Comparison of ENCODE assay signal across 25 cellular contexts in the genomic region with DNA sequence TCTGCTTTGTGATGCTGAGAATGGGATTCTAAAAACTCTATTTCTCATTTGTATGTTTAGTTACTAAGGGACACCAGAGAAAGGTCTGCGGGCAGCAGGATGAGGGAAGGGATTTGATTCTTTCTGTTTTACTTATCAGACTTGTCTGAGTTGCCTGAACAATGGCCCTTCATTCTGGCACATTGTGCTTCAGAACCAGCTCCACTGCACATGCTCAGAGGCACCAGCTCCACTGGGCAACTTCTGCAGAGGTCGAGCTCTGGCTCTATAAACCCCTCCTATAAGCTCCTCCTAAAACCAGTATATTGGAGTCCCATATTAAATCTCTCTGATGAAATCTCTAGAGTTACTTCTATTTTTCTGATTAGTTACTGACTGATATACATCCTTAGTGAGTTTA.
"Had no signal": no experiment of that assay in that cellular context is flagged by ENCODE, and none has a peak within 500 bp of the region (broad histone marks: within the 10 kb centered on the region; RNA-seq: fewer than 3 reads in every experiment).

No MANE protein-coding gene starts in this region.

- H3K4me1 ChIP-seq: Peyer's patch, SJCRH30 had no signal

- H3K9me3 Mint-ChIP-seq: activated CD4-positive, alpha-beta memory T cell treated with anti-CD3 and anti-CD28 coated beads for 36 hours; activated naive CD4-positive, alpha-beta T cell treated with anti-CD3 and anti-CD28 coated beads for 36 hours had no signal

- DNase-seq: activated CD4-positive, alpha-beta memory T cell treated with anti-CD3 and anti-CD28 coated beads for 36 hours; activated CD4-positive, alpha-beta T cell treated with anti-CD3 and anti-CD28 coated beads, Interleukin-2, amount 10 ng/mL, durations not matched to agents 7 days and 5 days; activated CD4-positive, CD25-positive, alpha-beta regulatory T cell; activated CD8-positive, alpha-beta memory T cell treated with anti-CD3 and anti-CD28 coated beads for 24 hours; activated gamma-delta T cell; activated naive CD4-positive, alpha-beta T cell treated with anti-CD3 and anti-CD28 coated beads for 36 hours; activated T-cell treated with anti-CD3 and anti-CD28 coated beads, Interleukin-2, amount 50 U/mL, for 48 hours; brain microvascular endothelial cell; MG63; NCI-H1105; NCI-H1436; NCI-H1694 treated with DMSO at 0.1 percent for 48 hours; NCI-H2029 treated with DMSO at 0.1 percent for 48 hours; NCI-H69; NK-92 treated with Interleukin-12 subunit alpha and Interleukin-12 subunit beta, amount 100 ng/mL, for 24 hours; Peyer's patch; Right ventricle myocardium superior; SJCRH30; SK-N-SH; T-helper 1 cell had no signal

- H3K9ac ChIP-seq: SK-N-SH had no signal

- H3K4me3 ChIP-seq: cardiac muscle cell, MG63, Peyer's patch, SJCRH30 had no signal

- H3K4me3 Mint-ChIP-seq: activated CD4-positive, alpha-beta memory T cell treated with anti-CD3 and anti-CD28 coated beads for 36 hours; activated CD4-positive, alpha-beta T cell treated with anti-CD3 and anti-CD28 coated beads, Interleukin-2, amount 10 ng/mL, durations not matched to agents 7 days and 5 days; activated naive CD4-positive, alpha-beta T cell treated with anti-CD3 and anti-CD28 coated beads for 36 hours; activated naive CD8-positive, alpha-beta T cell; activated T-helper 17 cell treated with anti-CD3 and anti-CD28 coated beads, Interleukin-2, amount 50 U/mL, for 72 hours had no signal

- ATAC-seq: activated T-helper 17 cell treated with anti-CD3 and anti-CD28 coated beads, Interleukin-2, amount 50 U/mL, for 72 hours had no signal

- H3K27ac Mint-ChIP-seq: activated CD4-positive, alpha-beta memory T cell treated with anti-CD3 and anti-CD28 coated beads for 36 hours; activated CD4-positive, alpha-beta T cell treated with anti-CD3 and anti-CD28 coated beads, Interleukin-2, amount 10 ng/mL, durations not matched to agents 7 days and 5 days; activated naive CD4-positive, alpha-beta T cell treated with anti-CD3 and anti-CD28 coated beads for 36 hours; activated naive CD8-positive, alpha-beta T cell; activated T-helper 17 cell treated with anti-CD3 and anti-CD28 coated beads, Interleukin-2, amount 50 U/mL, for 72 hours had no signal

- H3K4me2 ChIP-seq: SK-N-SH had no signal

- H3K9me2 ChIP-seq: SK-N-SH had no signal

- H3K9me3 ChIP-seq: MG63, Peyer's patch, SJCRH30, SK-N-SH had no signal

- H3K27me3 ChIP-seq: brain microvascular endothelial cell, cardiac muscle cell, MG63, Peyer's patch, SJCRH30 had no signal

- H3K4me1 Mint-ChIP-seq: activated CD4-positive, alpha-beta T cell treated with anti-CD3 and anti-CD28 coated beads, Interleukin-2, amount 10 ng/mL, durations not matched to agents 7 days and 5 days; activated T-helper 17 cell treated with anti-CD3 and anti-CD28 coated beads, Interleukin-2, amount 50 U/mL, for 72 hours had no signal

- H3K36me3 Mint-ChIP-seq: activated CD4-positive, alpha-beta memory T cell treated with anti-CD3 and anti-CD28 coated beads for 36 hours; activated naive CD8-positive, alpha-beta T cell had no signal

- H3K27ac ChIP-seq: brain microvascular endothelial cell, cardiac muscle cell, Peyer's patch, RWPE1, SJCRH30, VCaP had no signal

- H3K27me3 Mint-ChIP-seq: activated CD4-positive, alpha-beta memory T cell treated with anti-CD3 and anti-CD28 coated beads for 36 hours; activated CD4-positive, alpha-beta T cell treated with anti-CD3 and anti-CD28 coated beads, Interleukin-2, amount 10 ng/mL, durations not matched to agents 7 days and 5 days; activated naive CD8-positive, alpha-beta T cell; activated T-helper 17 cell treated with anti-CD3 and anti-CD28 coated beads, Interleukin-2, amount 50 U/mL, for 72 hours had no signal

- H3K36me3 ChIP-seq: brain microvascular endothelial cell, cardiac muscle cell, MG63, Peyer's patch, SJCRH30 had no signal
